ENCODE assay signal across 14 cellular contexts in genomic region chr19:32363175-32363574, GRCh38. TPM values are rescaled to one million over a fixed set of nuclear protein-coding genes. Genes with fewer than 3 reads are reported as not detected.
DNase-seq lines count a peak whose midpoint lies in the region; FAIRE-seq and TF ChIP-seq lines count a peak whose summit lies in the region.
"Had no signal": no experiment of that assay in that cellular context is flagged by ENCODE, and none has a peak within 500 bp of the region (broad histone marks: within the 10 kb centered on the region; RNA-seq: fewer than 3 reads in every experiment).

No MANE protein-coding gene starts in this region.

- no peak for FAIRE-seq in kidney (lab: Jason Lieb, UNC)
- FAIRE-seq: D721Med had no signal

- no peak overlapping the region for H3K4me3 ChIP-seq in liver (ENCODE audit: low read depth in 1 of 3, low read length in 3 of 3)
- no peak overlapping the region for H3K4me3 ChIP-seq in tibial artery
- H3K4me3 ChIP-seq in kidney (ENCODE audit: low read length in 2 of 2) = no peak overlapping the region

- DNase-seq in NOMO-1 (lab: John Stamatoyannopoulos, UW; ENCODE audit: unreplicated experiment in 2 of 2) = peak; percentile 67 to 82
- DNase-seq in tibial artery = no peak
- DNase-seq in kidney = no peak
- DNase-seq in HUDEP-2 (lab: John Stamatoyannopoulos, UW; ENCODE audit: unreplicated experiment in 76 of 76) = no peak
- no peak for DNase-seq in stimulated activated naive CD4-positive, alpha-beta T cell (lab: John Stamatoyannopoulos, UW)
- DNase-seq in AG08395 (ENCODE audit: low spot score) = no peak
- DNase-seq: activated CD8-positive, alpha-beta memory T cell treated with anti-CD3 and anti-CD28 coated beads, Interleukin-2, amount 50 U/mL, for 4 hours; brain microvascular endothelial cell; NCI-H1105 treated with DMSO at 0.1 percent for 48 hours; NK-92 treated with Interleukin-12 subunit alpha and Interleukin-12 subunit beta, amount 100 ng/mL, for 24 hours; T-helper 9 cell had no signal

- intact Hi-C loops in tibial artery (cut with DNase I; ENCODE audit: low total_unique reads) (no loop called here), kidney (cut with DNase I) (no loop called here)

- H3K4me1 ChIP-seq in liver (ENCODE audit: control insufficient read depth in 4 of 4, insufficient read depth in 4 of 4, low read length in 3 of 4) = peaks cover 3 to 21% (median 13%) of the 10 kb centered on the region in 4 donors
- peaks cover 0 to 48% (median 30%) of the 10 kb centered on the region in 4 donors for H3K4me1 ChIP-seq in tibial artery
- no peaks in the 10 kb centered on the region for H3K4me1 ChIP-seq in kidney (ENCODE audit: control insufficient read depth in 1 of 2, insufficient read depth in 1 of 2, low read depth in 1 of 2, low read length in 2 of 2)

- peak; percentile 32 to 33 for TF ChIP-seq RAD21 in liver (IDR thresholded peaks at IDR 0.05)

- no peaks in the 10 kb centered on the region for H3K9me3 ChIP-seq in liver (ENCODE audit: control insufficient read depth in 4 of 4, low read length in 3 of 4)
- no peaks in the 10 kb centered on the region for H3K9me3 ChIP-seq in tibial artery
- H3K9me3 ChIP-seq in kidney (ENCODE audit: control insufficient read depth in 1 of 2, low read length in 2 of 2) = no peaks in the 10 kb centered on the region

- H3K27me3 ChIP-seq in liver (ENCODE audit: control insufficient read depth in 4 of 4, insufficient read depth in 4 of 4, low read length in 3 of 4) (no peaks in the 10 kb centered on the region), tibial artery (no peaks in the 10 kb centered on the region)
- H3K27me3 ChIP-seq: brain microvascular endothelial cell had no signal

- H3K36me3 ChIP-seq in liver (ENCODE audit: control insufficient read depth in 4 of 4, insufficient read depth in 3 of 4, low read depth in 1 of 4, low read length in 3 of 4) (peaks cover 2 to 26% (median 9%) of the 10 kb centered on the region in 4 donors), tibial artery (peaks cover 23 to 26% (median 25%) of the 10 kb centered on the region in 3 donors), kidney (ENCODE audit: control insufficient read depth in 1 of 2, insufficient read depth in 2 of 2, low read length in 2 of 2) (peaks cover 4 to 30% of the 10 kb centered on the region in 2 donors)

- H3K27ac ChIP-seq in cingulate gyrus (ENCODE audit: low read depth, low read length) = peak overlapping the region; percentile 80
- H3K27ac ChIP-seq in liver (ENCODE audit: low read depth in 1 of 2, low read length in 2 of 2) = peak overlapping the region; percentile 77 to 88
- H3K27ac ChIP-seq in tibial artery = peak overlapping the region; percentile 63 to 67
- H3K27ac ChIP-seq in kidney (ENCODE audit: low read depth in 2 of 2, low read length in 2 of 2) = peak overlapping the region in 1 of 2 donors; percentile 14
- H3K27ac ChIP-seq: brain microvascular endothelial cell had no signal

- 38% methylated on average over 3 of the region's 3 CpGs for WGBS in liver

- TF ChIP-seq CTCF in liver (IDR thresholded peaks at IDR 0.05; ENCODE audit: low read depth, low read length, missing input control) = no peak
- TF ChIP-seq CTCF in tibial artery (IDR thresholded peaks at IDR 0.05) = no peak
- no peak for TF ChIP-seq CTCF in kidney (IDR thresholded peaks at IDR 0.05; ENCODE audit: borderline replicate concordance, extremely low read depth, insufficient read depth)

- peak overlapping the region in 1 of 2 donors; percentile 54 for H3K9ac ChIP-seq in liver (ENCODE audit: low read depth in 1 of 2, low read length in 2 of 2)
- no peak overlapping the region for H3K9ac ChIP-seq in kidney (ENCODE audit: low read length in 2 of 2)

TF ChIP-seq in liver, 16 proteins besides CTCF, POLR2A, EP300 and RAD21:
- TF ChIP-seq ATF3 (IDR thresholded peaks at IDR 0.05) (peak; percentile 32), ZBTB33 (IDR thresholded peaks at IDR 0.05) (peak; percentile 73), JUND (IDR thresholded peaks at IDR 0.05) (peak; percentile 77 to 87), SP1 (IDR thresholded peaks at IDR 0.05) (peak; percentile 69), REST (IDR thresholded peaks at IDR 0.05) (peak; percentile 68), HNF4G (IDR thresholded peaks at IDR 0.05) (no peak), YY1 (IDR thresholded peaks at IDR 0.05) (peak; percentile 78), RXRA (IDR thresholded peaks at IDR 0.05) (peak; percentile 84 to 91), GABPA (IDR thresholded peaks at IDR 0.05 in 1 of 2, conservative IDR thresholded peaks at IDR 0.05 in 1 of 2) (peak in 1 of 2 donors; percentile 32), EGR1 (IDR thresholded peaks at IDR 0.05; ENCODE audit: low read depth in 2 of 2) (no peak), TAF1 (conservative IDR thresholded peaks at IDR 0.05) (no peak), NR2F2 (IDR thresholded peaks at IDR 0.05) (no peak), HNF4A (conservative IDR thresholded peaks at IDR 0.05) (peak; percentile 81 to 93), FOXA1 (IDR thresholded peaks at IDR 0.05) (peak; percentile 52), FOXA2 (IDR thresholded peaks at IDR 0.05) (peak; percentile 84), MAX (IDR thresholded peaks at IDR 0.05) (peak; percentile 89)

RNA-seq across cellular contexts. Expression of gene ZNF507, which starts 17.8 kb away (rescaled TPM):
- total RNA-seq in liver (10 to 100 TPM; 11.1 to 14.1 TPM), kidney (23.5 TPM)
- polyA plus RNA-seq in liver (1 to 10 TPM; 2.9 to 3.0 TPM), kidney (ENCODE audit: insufficient read depth, low read depth, low replicate concordance) (3.4 TPM)

RNA-seq across cellular contexts. Expression of gene DPY19L3, which starts 42.4 kb away (rescaled TPM):
- total RNA-seq in liver = 10 to 100 TPM; 11.5 to 13.0 TPM
- polyA plus RNA-seq in liver = 1 to 10 TPM; 2.7 to 3.3 TPM
- 36.7 TPM for total RNA-seq in kidney
- 4.7 TPM for polyA plus RNA-seq in kidney (ENCODE audit: insufficient read depth, low read depth, low replicate concordance)

Comparison
In these comparisons a context has a peak if more than half of its experiments do, and no peak if none do; other contexts are left out.
1. DNase-seq: peak in NOMO-1 (2 of 2); none in tibial artery (0 of 2), kidney (single experiment), HUDEP-2 (0 of 76), stimulated activated naive CD4-positive, alpha-beta T cell (0 of 6) and AG08395 (single experiment).